ENCODE assay signal across 8 cellular contexts in genomic region chr1:39690943-39691382, GRCh38. TPM values are rescaled to one million over a fixed set of nuclear protein-coding genes. Genes with fewer than 3 reads are reported as not detected.
DNase-seq lines count a peak whose midpoint lies in the region; ATAC-seq and TF ChIP-seq lines count a peak whose summit lies in the region.

No MANE protein-coding gene starts in this region.

- no peak overlapping the region for H3K18ac ChIP-seq in mesendoderm (ENCODE audit: low read length)

- no peak overlapping the region for H3K9ac ChIP-seq in mesendoderm (ENCODE audit: low read length)

- H3K27me3 ChIP-seq in heart left ventricle (peaks cover 0 to 72% (median 26%) of the 10 kb centered on the region in 9 donors), mesendoderm (ENCODE audit: insufficient read depth, low read length, poor library complexity) (peaks cover 64% of the 10 kb centered on the region), upper lobe of left lung (peaks cover 0 to 12% (median 5%) of the 10 kb centered on the region in 4 donors)

- no peaks in the 10 kb centered on the region for H3K79me2 ChIP-seq in mesendoderm (ENCODE audit: control insufficient read depth, insufficient read depth, low read length)

- no peak overlapping the region for H4K5ac ChIP-seq in mesendoderm (ENCODE audit: low read length)

- peaks cover 2 to 27% (median 16%) of the 10 kb centered on the region in 12 donors for H3K4me1 ChIP-seq in heart left ventricle
- H3K4me1 ChIP-seq in mesendoderm (ENCODE audit: control insufficient read depth, low read depth, low read length), result no peaks in the 10 kb centered on the region
- peaks cover 18 to 37% (median 28%) of the 10 kb centered on the region in 4 donors for H3K4me1 ChIP-seq in upper lobe of left lung

- no peaks in the 10 kb centered on the region for H3K27me3 Mint-ChIP-seq in activated T-helper 17 cell treated with anti-CD3 and anti-CD28 coated beads, Interleukin-2, amount 50 U/mL, for 72 hours

- H3K4ac ChIP-seq in mesendoderm (ENCODE audit: low read depth, low read length), result no peak overlapping the region

- H3K36me3 ChIP-seq in heart left ventricle, result no peaks in the 10 kb centered on the region
- H3K36me3 ChIP-seq in mesendoderm (ENCODE audit: control insufficient read depth, insufficient read depth, low read length), result no peaks in the 10 kb centered on the region
- H3K36me3 ChIP-seq in upper lobe of left lung, result no peaks in the 10 kb centered on the region

- H3K27ac ChIP-seq in heart left ventricle (no peak overlapping the region), mesendoderm (ENCODE audit: low read depth, low read length) (no peak overlapping the region), upper lobe of left lung (no peak overlapping the region)

- H3K4me3 ChIP-seq in heart left ventricle, result peak overlapping the region in 10 of 12 donors; percentile 22 to 57 (median 40)
- H3K4me3 ChIP-seq in mesendoderm (ENCODE audit: low read length), result no peak overlapping the region
- peak overlapping the region in 3 of 4 donors; percentile 35 to 51 (median 41) for H3K4me3 ChIP-seq in upper lobe of left lung

- peak overlapping the region; percentile 15 for H3K56ac ChIP-seq in mesendoderm (ENCODE audit: low read length)

- no peak for ATAC-seq in heart left ventricle
- peak; percentile 1 for ATAC-seq in activated T-helper 17 cell treated with anti-CD3 and anti-CD28 coated beads, Interleukin-2, amount 50 U/mL, for 72 hours (replicated peaks)
- no peak for ATAC-seq in upper lobe of left lung (ENCODE audit: low FRiP score in 2 of 2)

- H3K9me3 Mint-ChIP-seq in activated T-helper 17 cell treated with anti-CD3 and anti-CD28 coated beads, Interleukin-2, amount 50 U/mL, for 72 hours, result no peaks in the 10 kb centered on the region

- no peaks in the 10 kb centered on the region for H3K79me1 ChIP-seq in mesendoderm (ENCODE audit: low read length)

- TF ChIP-seq CTCF in heart left ventricle (IDR thresholded peaks at IDR 0.05) (no peak), upper lobe of left lung (IDR thresholded peaks at IDR 0.05) (no peak)

- intact Hi-C loops in heart left ventricle (cut with DNase I), result no loop called here
- intact Hi-C loops in cardiac septum (cut with DNase I), result no loop called here

- H2BK120ac ChIP-seq in mesendoderm (ENCODE audit: low read depth, low read length), result no peak overlapping the region

- H2BK15ac ChIP-seq in mesendoderm (replicated peaks; ENCODE audit: low read depth), result no peak overlapping the region

- DNase-seq in heart left ventricle (no peak), cardiac septum (ENCODE audit: low spot score) (no peak), mesendoderm (no peak), upper lobe of left lung (no peak), NCI-H2196 treated with DMSO at 0.1 percent for 48 hours (lab: John Stamatoyannopoulos, UW; ENCODE audit: unreplicated experiment) (no peak), NCI-H2029 treated with DMSO at 0.1 percent for 48 hours (lab: John Stamatoyannopoulos, UW) (no peak)
- no peak for DNase-seq in stimulated activated CD4-positive, alpha-beta T cell treated with anti-CD3 and anti-CD28 coated beads, Interleukin-12 subunit alpha, Interleukin-12 subunit beta, amount 100 ng/mL, for 4 hours

- H4K8ac ChIP-seq in mesendoderm (ENCODE audit: low read depth, low read length), result no peak overlapping the region

- TF ChIP-seq POLR2A in heart left ventricle (IDR thresholded peaks at IDR 0.05) (no peak), upper lobe of left lung (IDR thresholded peaks at IDR 0.05) (no peak)

- H3K9me3 ChIP-seq in heart left ventricle (no peaks in the 10 kb centered on the region), upper lobe of left lung (no peaks in the 10 kb centered on the region)

- peaks cover 25% of the 10 kb centered on the region for H3K4me1 Mint-ChIP-seq in activated T-helper 17 cell treated with anti-CD3 and anti-CD28 coated beads, Interleukin-2, amount 50 U/mL, for 72 hours

- no peak overlapping the region for H3K23ac ChIP-seq in mesendoderm (ENCODE audit: low read length)

- peak overlapping the region; percentile 59 for H3K27ac Mint-ChIP-seq in activated T-helper 17 cell treated with anti-CD3 and anti-CD28 coated beads, Interleukin-2, amount 50 U/mL, for 72 hours

- no peak overlapping the region for H3K4me2 ChIP-seq in mesendoderm (ENCODE audit: low read length)

- no peak for TF ChIP-seq EP300 in upper lobe of left lung (IDR thresholded peaks at IDR 0.05)

- H3K36me3 Mint-ChIP-seq in activated T-helper 17 cell treated with anti-CD3 and anti-CD28 coated beads, Interleukin-2, amount 50 U/mL, for 72 hours (ENCODE audit: low read depth), result no peaks in the 10 kb centered on the region

- peak overlapping the region; percentile 83 for H3K4me3 Mint-ChIP-seq in activated T-helper 17 cell treated with anti-CD3 and anti-CD28 coated beads, Interleukin-2, amount 50 U/mL, for 72 hours

- H2AK5ac ChIP-seq in mesendoderm (ENCODE audit: low read length), result no peak overlapping the region

- no peak overlapping the region for H2BK5ac ChIP-seq in mesendoderm (ENCODE audit: low read length)

- WGBS in heart left ventricle, 4 donors, result 11 to 22% (median 14%) methylated on average over 14 to 26 of the region's 26 CpGs
- WGBS in mesendoderm (ENCODE audit: extremely low coverage, insufficient coverage, low lambda C conversion rate), result no CpG with 5 or more reads among the region's 26 CpGs
- 16 to 43% methylated on average over 8 to 20 of the region's 26 CpGs for WGBS in upper lobe of left lung, 2 donors

RNA-seq across cellular contexts. Expression of gene HPCAL4, which starts 0.3 kb away (rescaled TPM):
- total RNA-seq in heart left ventricle (1 to 10 TPM in 1 of 9 donors, under 1 TPM in 8; 0.12 to 1.2 (median 0.39) TPM), cardiac septum (0.05 TPM), upper lobe of left lung (1 to 10 TPM in 1 of 6 donors, under 1 TPM in 5; under 0.01 to 1.1 (median 0.43) TPM)
- under 1 TPM; 0.46 to 0.69 TPM for polyA plus RNA-seq in heart left ventricle
- total RNA-seq in activated T-helper 17 cell treated with anti-CD3 and anti-CD28 coated beads, Interleukin-2, amount 50 U/mL, for 72 hours, result 1 to 10 TPM in 1 of 2 donors, under 1 TPM in 1; 0.50 to 1.2 TPM
- polyA plus RNA-seq in mesendoderm (2013, experiment 1 of 2), result 0.07 TPM
- polyA plus RNA-seq in mesendoderm (2013, experiment 2 of 2), result 0.06 TPM

RNA-seq across cellular contexts. Expression of gene NT5C1A, which starts 19.1 kb away (rescaled TPM):
- total RNA-seq in heart left ventricle, result 10 to 100 TPM in 8 of 9 donors, 1 to 10 TPM in 1; 3.3 to 46.6 (median 23.8) TPM
- 1 to 10 TPM; 2.0 to 2.2 TPM for polyA plus RNA-seq in heart left ventricle
- total RNA-seq in cardiac septum, result 25.0 TPM
- not detected for total RNA-seq in activated T-helper 17 cell treated with anti-CD3 and anti-CD28 coated beads, Interleukin-2, amount 50 U/mL, for 72 hours
- polyA plus RNA-seq in mesendoderm (2013, experiment 1 of 2), result not detected
- polyA plus RNA-seq in mesendoderm (2013, experiment 2 of 2), result not detected
- total RNA-seq in upper lobe of left lung, result 1 to 10 TPM in 3 of 6 donors, under 1 TPM in 1, not detected in 2; 0.37 to 5.5 (median 2.6) TPM

RNA-seq across cellular contexts. Expression of gene PPIE, which starts 47.7 kb away (rescaled TPM):
- 10 to 100 TPM; 22.2 to 33.3 (median 27.9) TPM for total RNA-seq in heart left ventricle
- 10 to 100 TPM; 33.7 to 45.3 TPM for polyA plus RNA-seq in heart left ventricle
- total RNA-seq in cardiac septum, result 26.4 TPM
- 10 to 100 TPM; 56.0 to 68.7 TPM for total RNA-seq in activated T-helper 17 cell treated with anti-CD3 and anti-CD28 coated beads, Interleukin-2, amount 50 U/mL, for 72 hours
- 26.9 TPM for polyA plus RNA-seq in mesendoderm (2013, experiment 1 of 2)
- polyA plus RNA-seq in mesendoderm (2013, experiment 2 of 2), result 26.4 TPM
- 10 to 100 TPM; 23.6 to 54.5 (median 36.1) TPM for total RNA-seq in upper lobe of left lung

RNA-seq across cellular contexts. Expression of gene HEYL, which starts 51.5 kb away (rescaled TPM):
- total RNA-seq in heart left ventricle (10 to 100 TPM in 7 of 9 donors, 1 to 10 TPM in 2; 7.0 to 35.2 (median 18.8) TPM), cardiac septum (20.5 TPM), upper lobe of left lung (10 to 100 TPM in 5 of 6 donors, 1 to 10 TPM in 1; 3.8 to 31.9 (median 15.5) TPM)
- polyA plus RNA-seq in heart left ventricle, result 10 to 100 TPM; 10.6 to 23.3 TPM
- under 1 TPM in 1 of 2 donors, not detected in 1; 0.40 TPM for total RNA-seq in activated T-helper 17 cell treated with anti-CD3 and anti-CD28 coated beads, Interleukin-2, amount 50 U/mL, for 72 hours
- 0.41 TPM for polyA plus RNA-seq in mesendoderm (2013, experiment 1 of 2)
- polyA plus RNA-seq in mesendoderm (2013, experiment 2 of 2), result 0.41 TPM
